In the genomic region with DNA sequence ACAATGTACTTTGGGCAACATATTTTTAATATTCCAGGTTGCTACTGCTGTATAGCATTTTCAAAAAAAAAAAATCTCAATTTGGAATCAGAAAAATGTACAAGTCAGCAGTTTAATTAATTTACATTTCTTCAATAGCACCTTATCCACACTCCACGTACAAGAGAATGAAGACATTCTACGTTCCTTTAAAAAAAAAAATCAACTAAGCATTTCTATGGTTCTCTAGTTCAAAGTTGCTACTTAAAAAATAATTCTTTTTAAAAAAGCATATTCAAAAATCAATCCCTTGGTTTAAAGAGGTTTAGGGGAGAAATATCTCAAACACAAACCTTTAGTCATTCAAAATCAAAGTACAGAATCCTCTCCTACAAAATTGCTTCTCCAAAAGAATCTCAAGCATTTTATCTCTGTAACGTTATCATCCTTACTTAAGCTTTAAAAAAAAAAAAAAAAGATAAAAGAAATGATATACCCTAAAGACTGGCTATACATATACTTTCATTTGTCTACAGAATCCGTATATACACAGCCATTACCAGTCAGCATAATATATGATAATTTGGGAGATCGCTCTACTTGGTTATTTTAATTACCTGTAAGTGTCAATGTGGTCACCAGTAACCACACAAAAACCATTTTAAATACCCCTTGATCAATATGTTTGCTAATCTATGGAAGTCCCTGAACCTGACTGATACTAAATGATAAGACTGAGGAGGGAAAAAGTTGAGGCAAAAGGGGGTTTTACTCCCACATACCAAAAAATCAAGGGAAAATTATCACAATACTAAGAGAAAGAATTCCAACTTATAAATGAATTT, we compare ENCODE assay signal across 1 cellular context.
TF ChIP-seq lines count a peak whose summit lies in the region.

No MANE protein-coding gene starts in this region.

TF ChIP-seq in H1, 55 proteins besides CTCF, POLR2A, EP300 and RAD21:
- TF ChIP-seq, protein P1, sequence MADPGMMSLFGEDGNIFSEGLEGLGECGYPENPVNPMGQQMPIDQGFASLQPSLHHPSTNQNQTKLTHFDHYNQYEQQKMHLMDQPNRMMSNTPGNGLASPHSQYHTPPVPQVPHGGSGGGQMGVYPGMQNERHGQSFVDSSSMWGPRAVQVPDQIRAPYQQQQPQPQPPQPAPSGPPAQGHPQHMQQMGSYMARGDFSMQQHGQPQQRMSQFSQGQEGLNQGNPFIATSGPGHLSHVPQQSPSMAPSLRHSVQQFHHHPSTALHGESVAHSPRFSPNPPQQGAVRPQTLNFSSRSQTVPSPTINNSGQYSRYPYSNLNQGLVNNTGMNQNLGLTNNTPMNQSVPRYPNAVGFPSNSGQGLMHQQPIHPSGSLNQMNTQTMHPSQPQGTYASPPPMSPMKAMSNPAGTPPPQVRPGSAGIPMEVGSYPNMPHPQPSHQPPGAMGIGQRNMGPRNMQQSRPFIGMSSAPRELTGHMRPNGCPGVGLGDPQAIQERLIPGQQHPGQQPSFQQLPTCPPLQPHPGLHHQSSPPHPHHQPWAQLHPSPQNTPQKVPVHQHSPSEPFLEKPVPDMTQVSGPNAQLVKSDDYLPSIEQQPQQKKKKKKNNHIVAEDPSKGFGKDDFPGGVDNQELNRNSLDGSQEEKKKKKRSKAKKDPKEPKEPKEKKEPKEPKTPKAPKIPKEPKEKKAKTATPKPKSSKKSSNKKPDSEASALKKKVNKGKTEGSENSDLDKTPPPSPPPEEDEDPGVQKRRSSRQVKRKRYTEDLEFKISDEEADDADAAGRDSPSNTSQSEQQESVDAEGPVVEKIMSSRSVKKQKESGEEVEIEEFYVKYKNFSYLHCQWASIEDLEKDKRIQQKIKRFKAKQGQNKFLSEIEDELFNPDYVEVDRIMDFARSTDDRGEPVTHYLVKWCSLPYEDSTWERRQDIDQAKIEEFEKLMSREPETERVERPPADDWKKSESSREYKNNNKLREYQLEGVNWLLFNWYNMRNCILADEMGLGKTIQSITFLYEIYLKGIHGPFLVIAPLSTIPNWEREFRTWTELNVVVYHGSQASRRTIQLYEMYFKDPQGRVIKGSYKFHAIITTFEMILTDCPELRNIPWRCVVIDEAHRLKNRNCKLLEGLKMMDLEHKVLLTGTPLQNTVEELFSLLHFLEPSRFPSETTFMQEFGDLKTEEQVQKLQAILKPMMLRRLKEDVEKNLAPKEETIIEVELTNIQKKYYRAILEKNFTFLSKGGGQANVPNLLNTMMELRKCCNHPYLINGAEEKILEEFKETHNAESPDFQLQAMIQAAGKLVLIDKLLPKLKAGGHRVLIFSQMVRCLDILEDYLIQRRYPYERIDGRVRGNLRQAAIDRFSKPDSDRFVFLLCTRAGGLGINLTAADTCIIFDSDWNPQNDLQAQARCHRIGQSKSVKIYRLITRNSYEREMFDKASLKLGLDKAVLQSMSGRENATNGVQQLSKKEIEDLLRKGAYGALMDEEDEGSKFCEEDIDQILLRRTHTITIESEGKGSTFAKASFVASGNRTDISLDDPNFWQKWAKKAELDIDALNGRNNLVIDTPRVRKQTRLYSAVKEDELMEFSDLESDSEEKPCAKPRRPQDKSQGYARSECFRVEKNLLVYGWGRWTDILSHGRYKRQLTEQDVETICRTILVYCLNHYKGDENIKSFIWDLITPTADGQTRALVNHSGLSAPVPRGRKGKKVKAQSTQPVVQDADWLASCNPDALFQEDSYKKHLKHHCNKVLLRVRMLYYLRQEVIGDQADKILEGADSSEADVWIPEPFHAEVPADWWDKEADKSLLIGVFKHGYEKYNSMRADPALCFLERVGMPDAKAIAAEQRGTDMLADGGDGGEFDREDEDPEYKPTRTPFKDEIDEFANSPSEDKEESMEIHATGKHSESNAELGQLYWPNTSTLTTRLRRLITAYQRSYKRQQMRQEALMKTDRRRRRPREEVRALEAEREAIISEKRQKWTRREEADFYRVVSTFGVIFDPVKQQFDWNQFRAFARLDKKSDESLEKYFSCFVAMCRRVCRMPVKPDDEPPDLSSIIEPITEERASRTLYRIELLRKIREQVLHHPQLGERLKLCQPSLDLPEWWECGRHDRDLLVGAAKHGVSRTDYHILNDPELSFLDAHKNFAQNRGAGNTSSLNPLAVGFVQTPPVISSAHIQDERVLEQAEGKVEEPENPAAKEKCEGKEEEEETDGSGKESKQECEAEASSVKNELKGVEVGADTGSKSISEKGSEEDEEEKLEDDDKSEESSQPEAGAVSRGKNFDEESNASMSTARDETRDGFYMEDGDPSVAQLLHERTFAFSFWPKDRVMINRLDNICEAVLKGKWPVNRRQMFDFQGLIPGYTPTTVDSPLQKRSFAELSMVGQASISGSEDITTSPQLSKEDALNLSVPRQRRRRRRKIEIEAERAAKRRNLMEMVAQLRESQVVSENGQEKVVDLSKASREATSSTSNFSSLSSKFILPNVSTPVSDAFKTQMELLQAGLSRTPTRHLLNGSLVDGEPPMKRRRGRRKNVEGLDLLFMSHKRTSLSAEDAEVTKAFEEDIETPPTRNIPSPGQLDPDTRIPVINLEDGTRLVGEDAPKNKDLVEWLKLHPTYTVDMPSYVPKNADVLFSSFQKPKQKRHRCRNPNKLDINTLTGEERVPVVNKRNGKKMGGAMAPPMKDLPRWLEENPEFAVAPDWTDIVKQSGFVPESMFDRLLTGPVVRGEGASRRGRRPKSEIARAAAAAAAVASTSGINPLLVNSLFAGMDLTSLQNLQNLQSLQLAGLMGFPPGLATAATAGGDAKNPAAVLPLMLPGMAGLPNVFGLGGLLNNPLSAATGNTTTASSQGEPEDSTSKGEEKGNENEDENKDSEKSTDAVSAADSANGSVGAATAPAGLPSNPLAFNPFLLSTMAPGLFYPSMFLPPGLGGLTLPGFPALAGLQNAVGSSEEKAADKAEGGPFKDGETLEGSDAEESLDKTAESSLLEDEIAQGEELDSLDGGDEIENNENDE (IDR thresholded peaks at IDR 0.05; ENCODE audit: insufficient replicate concordance, low read length), result no peak
- no peak for TF ChIP-seq SIRT6 (IDR thresholded peaks at IDR 0.05; ENCODE audit: low read length)
- TF ChIP-seq SP1 (IDR thresholded peaks at IDR 0.05; ENCODE audit: low read depth, low read length), result no peak
- TF ChIP-seq POLR2AphosphoS5 (IDR thresholded peaks at IDR 0.05; ENCODE audit: low read depth, low read length), result no peak
- TF ChIP-seq GTF2F1 (IDR thresholded peaks at IDR 0.05; ENCODE audit: borderline replicate concordance, low read depth, low read length), result no peak
- TF ChIP-seq SAP30 (IDR thresholded peaks at IDR 0.05; ENCODE audit: insufficient read depth, insufficient replicate concordance, low read length), result no peak
- TF ChIP-seq SUZ12 (IDR thresholded peaks at IDR 0.05; ENCODE audit: low read length), result no peak
- no peak for TF ChIP-seq RBBP5 (IDR thresholded peaks at IDR 0.05; ENCODE audit: borderline replicate concordance, low read depth, low read length)
- no peak for TF ChIP-seq BACH1 (IDR thresholded peaks at IDR 0.05; ENCODE audit: low read length)
- TF ChIP-seq PHF8 (conservative IDR thresholded peaks at IDR 0.05; ENCODE audit: low read depth, low read length), result no peak
- no peak for TF ChIP-seq HDAC6 (IDR thresholded peaks at IDR 0.05; ENCODE audit: low read depth, low read length)
- no peak for TF ChIP-seq YY1 (IDR thresholded peaks at IDR 0.05; ENCODE audit: low read depth, low read length)
- TF ChIP-seq JUN (IDR thresholded peaks at IDR 0.05; ENCODE audit: low read depth, low read length), result no peak
- TF ChIP-seq CHD2 (IDR thresholded peaks at IDR 0.05; ENCODE audit: low read length), result no peak
- no peak for TF ChIP-seq BRCA1 (IDR thresholded peaks at IDR 0.05; ENCODE audit: low read depth, low read length)
- no peak for TF ChIP-seq CBX5 (IDR thresholded peaks at IDR 0.05; ENCODE audit: low read depth, low read length)
- no peak for TF ChIP-seq TEAD4 (IDR thresholded peaks at IDR 0.05; ENCODE audit: low read depth, low read length)
- TF ChIP-seq, protein P2, sequence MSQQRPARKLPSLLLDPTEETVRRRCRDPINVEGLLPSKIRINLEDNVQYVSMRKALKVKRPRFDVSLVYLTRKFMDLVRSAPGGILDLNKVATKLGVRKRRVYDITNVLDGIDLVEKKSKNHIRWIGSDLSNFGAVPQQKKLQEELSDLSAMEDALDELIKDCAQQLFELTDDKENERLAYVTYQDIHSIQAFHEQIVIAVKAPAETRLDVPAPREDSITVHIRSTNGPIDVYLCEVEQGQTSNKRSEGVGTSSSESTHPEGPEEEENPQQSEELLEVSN (IDR thresholded peaks at IDR 0.05), result no peak
- no peak for TF ChIP-seq TAF1 (IDR thresholded peaks at IDR 0.05; ENCODE audit: low read depth, low read length)
